ENCODE assay signal across 9 cellular contexts in genomic region chr11:725624-726202, GRCh38. TPM values are rescaled to one million over a fixed set of nuclear protein-coding genes. Genes with fewer than 3 reads are reported as not detected.
DNase-seq lines count a peak whose midpoint lies in the region; ATAC-seq and TF ChIP-seq lines count a peak whose summit lies in the region.
"Had no signal": no experiment of that assay in that cellular context is flagged by ENCODE, and none has a peak within 500 bp of the region (broad histone marks: within the 10 kb centered on the region; RNA-seq: fewer than 3 reads in every experiment).

No MANE protein-coding gene starts in this region.

- H3F3A ChIP-seq in DOHH2 (ENCODE audit: control insufficient read depth, insufficient read depth) (peaks cover 6% of the 10 kb centered on the region; the same call in 1 of the 2 replicates), GM23338 (replicated peaks; ENCODE audit: low read depth) (0 out of 2 replicates have a peak, but pooled peaks cover 16% of the 10 kb centered on the region)

- H3K27ac Mint-ChIP-seq in GM23338: no peak overlapping the region
- H3K27ac Mint-ChIP-seq in activated naive CD8-positive, alpha-beta T cell treated with anti-CD3 and anti-CD28 coated beads for 36 hours: no peak overlapping the region
- peak overlapping the region in 5 of 10 donors; percentile 10 to 76 (median 59) for H3K27ac Mint-ChIP-seq in naive thymus-derived CD8-positive, alpha-beta T cell

- peaks cover 15% of the 10 kb centered on the region for H3K27me3 Mint-ChIP-seq in GM23338 (ENCODE audit: insufficient read depth, low read depth, poor library complexity)
- peaks cover 15% of the 10 kb centered on the region for H3K27me3 Mint-ChIP-seq in activated naive CD8-positive, alpha-beta T cell treated with anti-CD3 and anti-CD28 coated beads for 36 hours
- H3K27me3 Mint-ChIP-seq in naive thymus-derived CD8-positive, alpha-beta T cell: peaks cover 4 to 9% (median 5%) of the 10 kb centered on the region in 5 donors

- H3K36me3 Mint-ChIP-seq in GM23338 (ENCODE audit: low read depth): no peaks in the 10 kb centered on the region
- H3K36me3 Mint-ChIP-seq in activated naive CD8-positive, alpha-beta T cell treated with anti-CD3 and anti-CD28 coated beads for 36 hours: no peaks in the 10 kb centered on the region
- peaks cover 0 to 2% (median 0%) of the 10 kb centered on the region in 3 donors for H3K36me3 Mint-ChIP-seq in naive thymus-derived CD8-positive, alpha-beta T cell

- H3K4me1 ChIP-seq in DOHH2 (ENCODE audit: control insufficient read depth, low read length): peaks cover 41% of the 10 kb centered on the region
- peaks cover 6% of the 10 kb centered on the region for H3K4me1 ChIP-seq in GM23338 (ENCODE audit: insufficient read depth)

- DNase-seq in GM23338 (ENCODE audit: low spot score) (peak; percentile 63), caudate nucleus (lab: John Stamatoyannopoulos, UW) (no peak), inferior parietal cortex (ENCODE audit: extremely low spot score) (no peak), DMS 273 (lab: John Stamatoyannopoulos, UW; ENCODE audit: unreplicated experiment) (no peak)
- DNase-seq in activated naive CD8-positive, alpha-beta T cell treated with anti-CD3 and anti-CD28 coated beads for 36 hours: no peak
- DNase-seq in naive thymus-derived CD8-positive, alpha-beta T cell: peak in 1 of 10 donors; percentile 16
- DNase-seq: kidney glomerular epithelial cell had no signal

- no peak for TF ChIP-seq CTCF in DOHH2 (IDR thresholded peaks at IDR 0.05; ENCODE audit: low read depth, low read length, poor library complexity, severe bottlenecking)
- no peak for TF ChIP-seq CTCF in GM23338 (conservative IDR thresholded peaks at IDR 0.05; ENCODE audit: low read depth in 2 of 2)

- peaks cover 40% of the 10 kb centered on the region for H3K27me3 ChIP-seq in DOHH2 (ENCODE audit: control insufficient read depth, low read length)
- no peaks in the 10 kb centered on the region for H3K27me3 ChIP-seq in GM23338 (ENCODE audit: insufficient read depth)

- ATAC-seq in GM23338 (peak; percentile 23), HG02798 (IDR thresholded peaks at IDR 0.05; ENCODE audit: poor library complexity, unreplicated experiment) (no peak)
- peak; percentile 1 to 15 for ATAC-seq in naive thymus-derived CD8-positive, alpha-beta T cell

- H3K4me3 ChIP-seq in DOHH2 (ENCODE audit: low read length) (peak overlapping the region; percentile 61), GM23338 (peak overlapping the region; percentile 65)

- H3K9me2 ChIP-seq in DOHH2 (replicated peaks; ENCODE audit: control insufficient read depth, low read length): no peaks in the 10 kb centered on the region
- no peaks in the 10 kb centered on the region for H3K9me2 ChIP-seq in GM23338 (ENCODE audit: insufficient read depth)

- no peak overlapping the region for H3K27ac ChIP-seq in DOHH2 (ENCODE audit: low read depth, low read length)
- H3K27ac ChIP-seq in GM23338 (ENCODE audit: low read depth): no peak overlapping the region
- no peak overlapping the region for H3K27ac ChIP-seq in caudate nucleus (ENCODE audit: low read depth, low read length)

- H3K36me3 ChIP-seq in DOHH2 (ENCODE audit: control insufficient read depth, low read length) (no peaks in the 10 kb centered on the region), GM23338 (ENCODE audit: insufficient read depth) (no peaks in the 10 kb centered on the region)

- no peaks in the 10 kb centered on the region for H3K9me3 ChIP-seq in DOHH2 (ENCODE audit: control insufficient read depth, insufficient read depth, low read length)

- H2AFZ ChIP-seq in GM23338: peak overlapping the region; percentile 32; the same call in 1 of the 2 replicates

- POLR2A ChIA-PET in naive thymus-derived CD8-positive, alpha-beta T cell (lab: Charles Lee): interaction anchor here (0.6 to 10.3 kb wide), 16 partner anchors 12 to 170 kb away, joined by 3 to 109 read pairs (median 6); partner anchors contain the start of genes DEAF1, EPS8L2, LMNTD2 and PNPLA2

- H4K20me1 ChIP-seq in DOHH2 (ENCODE audit: control insufficient read depth, insufficient read depth, low read depth, low read length) (peaks cover 7% of the 10 kb centered on the region; the same call in 1 of the 2 replicates), GM23338 (replicated peaks; ENCODE audit: insufficient read depth) (no peaks in the 10 kb centered on the region)

- H3K4me1 Mint-ChIP-seq in GM23338: peaks cover 9% of the 10 kb centered on the region; the same call in 2 of the 3 replicates
- peaks cover 16% of the 10 kb centered on the region for H3K4me1 Mint-ChIP-seq in activated naive CD8-positive, alpha-beta T cell treated with anti-CD3 and anti-CD28 coated beads for 36 hours
- peaks cover 7 to 32% (median 17%) of the 10 kb centered on the region in 4 donors for H3K4me1 Mint-ChIP-seq in naive thymus-derived CD8-positive, alpha-beta T cell

- H3K79me2 ChIP-seq in DOHH2 (ENCODE audit: control insufficient read depth, low read length) (no peaks in the 10 kb centered on the region), GM23338 (replicated peaks; ENCODE audit: insufficient read depth) (no peaks in the 10 kb centered on the region)

- H3K4me2 ChIP-seq in DOHH2 (ENCODE audit: low read length) (peak overlapping the region; percentile 74), GM23338 (peak overlapping the region; percentile 88)

- peak overlapping the region; percentile 64; the same call in 2 of the 3 replicates for H3K4me3 Mint-ChIP-seq in GM23338
- H3K4me3 Mint-ChIP-seq in activated naive CD8-positive, alpha-beta T cell treated with anti-CD3 and anti-CD28 coated beads for 36 hours: peak overlapping the region; percentile 74
- peak overlapping the region in 7 of 10 donors; percentile 59 to 81 (median 73) for H3K4me3 Mint-ChIP-seq in naive thymus-derived CD8-positive, alpha-beta T cell

- H3K9me3 Mint-ChIP-seq in GM23338: no peaks in the 10 kb centered on the region; the same call in 2 of the 3 replicates
- H3K9me3 Mint-ChIP-seq in activated naive CD8-positive, alpha-beta T cell treated with anti-CD3 and anti-CD28 coated beads for 36 hours: no peaks in the 10 kb centered on the region
- H3K9me3 Mint-ChIP-seq in naive thymus-derived CD8-positive, alpha-beta T cell: no peaks in the 10 kb centered on the region

TF ChIP-seq in GM23338, 12 proteins besides CTCF, POLR2A, EP300 and RAD21:
- TF ChIP-seq STAT1 (IDR thresholded peaks at IDR 0.05; ENCODE audit: unreplicated experiment): no peak
- TF ChIP-seq POLR2AphosphoS5 (IDR thresholded peaks at IDR 0.05; ENCODE audit: low read depth): peak; percentile 42; the same call in 1 of the 2 replicates

RNA-seq across cellular contexts. Expression of gene EPS8L2, which starts 19.7 kb away (rescaled TPM):
- total RNA-seq in GM23338 (2014; rRNA removed; shearing (Covaris generic)): 34.1 and 38.7 TPM in 2 replicates
- polyA plus RNA-seq in GM23338 (2016; fragmentation: Nextera tagmentation; extraction: Ambion mirVana): 56.5 and 59.4 TPM in 2 replicates
- total RNA-seq in activated naive CD8-positive, alpha-beta T cell treated with anti-CD3 and anti-CD28 coated beads for 36 hours: 10 to 100 TPM; 13.3 to 15.9 TPM
- 1 to 10 TPM; 8.2 to 9.7 TPM for total RNA-seq in naive thymus-derived CD8-positive, alpha-beta T cell
- polyA plus RNA-seq in naive thymus-derived CD8-positive, alpha-beta T cell: 10 to 100 TPM in 2 of 3 donors, 1 to 10 TPM in 1; 9.6 to 20.4 (median 14.8) TPM

RNA-seq across cellular contexts. Expression of gene TALDO1, which starts 21.6 kb away (rescaled TPM):
- 339 and 353 TPM in 2 replicates for total RNA-seq in GM23338 (2014; rRNA removed; shearing (Covaris generic))
- polyA plus RNA-seq in GM23338 (2016; fragmentation: Nextera tagmentation; extraction: Ambion mirVana): 402 and 411 TPM in 2 replicates
- 100 to 1,000 TPM; 231 to 243 TPM for total RNA-seq in activated naive CD8-positive, alpha-beta T cell treated with anti-CD3 and anti-CD28 coated beads for 36 hours
- 100 to 1,000 TPM; 120 to 124 TPM for total RNA-seq in naive thymus-derived CD8-positive, alpha-beta T cell
- 100 to 1,000 TPM; 160 to 173 (median 166) TPM for polyA plus RNA-seq in naive thymus-derived CD8-positive, alpha-beta T cell

RNA-seq across cellular contexts. Expression of gene TMEM80, which starts 30.1 kb away (rescaled TPM):
- 12.8 and 13.1 TPM in 2 replicates for total RNA-seq in GM23338 (2014; rRNA removed; shearing (Covaris generic))
- 25.1 and 25.4 TPM in 2 replicates for polyA plus RNA-seq in GM23338 (2016; fragmentation: Nextera tagmentation; extraction: Ambion mirVana)
- total RNA-seq in activated naive CD8-positive, alpha-beta T cell treated with anti-CD3 and anti-CD28 coated beads for 36 hours: 1 to 10 TPM; 7.6 to 9.2 TPM
- 10 to 100 TPM; 46.0 to 49.2 TPM for total RNA-seq in naive thymus-derived CD8-positive, alpha-beta T cell
- 10 to 100 TPM; 22.2 to 44.6 (median 32.4) TPM for polyA plus RNA-seq in naive thymus-derived CD8-positive, alpha-beta T cell

RNA-seq across cellular contexts. Expression of gene DEAF1, which starts 30.7 kb away (rescaled TPM):
- total RNA-seq in GM23338 (2014; rRNA removed; shearing (Covaris generic)): 33.5 and 42.6 TPM in 2 replicates
- polyA plus RNA-seq in GM23338 (2016; fragmentation: Nextera tagmentation; extraction: Ambion mirVana): 47.8 and 49.3 TPM in 2 replicates
- total RNA-seq in activated naive CD8-positive, alpha-beta T cell treated with anti-CD3 and anti-CD28 coated beads for 36 hours: 10 to 100 TPM; 46.1 to 49.7 TPM
- total RNA-seq in naive thymus-derived CD8-positive, alpha-beta T cell: 10 to 100 TPM; 46.5 to 51.0 TPM
- 10 to 100 TPM; 27.0 to 58.2 (median 27.9) TPM for polyA plus RNA-seq in naive thymus-derived CD8-positive, alpha-beta T cell

RNA-seq across cellular contexts. Expression of gene GATD1, which starts 51.6 kb away (rescaled TPM):
- 28.0 and 51.0 TPM in 2 replicates for total RNA-seq in GM23338 (2014; rRNA removed; shearing (Covaris generic))
- polyA plus RNA-seq in GM23338 (2016; fragmentation: Nextera tagmentation; extraction: Ambion mirVana): 39.3 and 44.9 TPM in 2 replicates
- 10 to 100 TPM; 47.7 to 51.9 TPM for total RNA-seq in activated naive CD8-positive, alpha-beta T cell treated with anti-CD3 and anti-CD28 coated beads for 36 hours
- 10 to 100 TPM; 57.0 to 65.6 TPM for total RNA-seq in naive thymus-derived CD8-positive, alpha-beta T cell
- polyA plus RNA-seq in naive thymus-derived CD8-positive, alpha-beta T cell: 10 to 100 TPM in 2 of 3 donors, 1 to 10 TPM in 1; 7.2 to 20.7 (median 12.8) TPM
